In the genomic region with DNA sequence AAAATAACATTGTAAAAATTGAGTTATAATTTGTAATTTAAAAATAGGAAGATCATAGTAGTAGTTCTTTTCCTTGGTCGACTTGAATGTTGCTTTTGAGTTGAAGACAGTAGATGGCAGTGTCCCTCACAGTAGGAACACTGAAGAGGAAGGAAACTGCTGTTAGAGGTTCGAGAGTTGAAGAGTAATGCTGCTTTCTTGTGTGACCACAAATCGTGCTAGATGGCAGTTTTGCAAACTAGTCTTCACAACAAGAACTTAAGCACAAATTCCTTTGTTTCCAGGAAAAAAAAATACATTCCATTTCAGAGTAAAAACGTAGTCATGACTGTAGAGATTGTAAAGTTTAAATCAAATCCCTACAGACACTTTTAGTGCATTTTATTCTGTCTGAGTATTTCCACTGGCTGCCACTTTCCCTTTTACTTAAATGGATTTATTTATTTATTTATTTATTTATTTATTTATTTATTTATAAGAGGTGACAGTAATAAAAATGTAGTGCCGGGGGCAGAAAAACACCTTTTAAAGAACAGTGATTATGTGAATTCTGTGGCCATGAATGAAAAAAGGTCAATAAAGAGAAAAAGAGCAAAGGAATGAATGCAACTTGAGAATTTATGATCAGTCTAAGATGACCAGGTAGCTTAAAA, we compare ENCODE assay signal across 8 cellular contexts. TPM values are rescaled to one million over a fixed set of nuclear protein-coding genes. Genes with fewer than 3 reads are reported as not detected.
DNase-seq lines count a peak whose midpoint lies in the region; ATAC-seq, FAIRE-seq and TF ChIP-seq lines count a peak whose summit lies in the region.

No MANE protein-coding gene starts in this region.

- no peaks in the 10 kb centered on the region for H3K27me3 Mint-ChIP-seq in osteocyte (ENCODE audit: unreplicated experiment)

- peak; percentile 9 for DNase-seq in stimulated activated CD4-positive, alpha-beta T cell treated with anti-CD3 and anti-CD28 coated beads, Interleukin-4, amount 100 ng/mL, for 24 hours
- no peak for DNase-seq in stimulated activated CD4-positive, alpha-beta T cell treated with anti-CD3 and anti-CD28 coated beads, Interleukin-4, amount 100 ng/mL, for 1 hour
- DNase-seq in MV-4-11 (lab: John Stamatoyannopoulos, UW) (peak; percentile 92), fibroblast of the conjunctiva (ENCODE audit: low read depth) (peak; percentile 79), osteocyte (ENCODE audit: extremely low spot score, unreplicated experiment) (no peak), mesenteric fat pad (ENCODE audit: low spot score) (no peak)

- H3K27ac Mint-ChIP-seq in osteocyte (ENCODE audit: unreplicated experiment), result peak overlapping the region; percentile 71

- FAIRE-seq in TTC549 (lab: Jason Lieb, UNC), result peak; percentile 65

- ATAC-seq in HG03469 (IDR thresholded peaks at IDR 0.05; ENCODE audit: unreplicated experiment), result no peak

- peak; percentile 80 for TF ChIP-seq CTCF in osteocyte (IDR thresholded peaks at IDR 0.05)

- peaks cover 32% of the 10 kb centered on the region for H3K36me3 Mint-ChIP-seq in osteocyte (ENCODE audit: unreplicated experiment)

- peaks cover 13% of the 10 kb centered on the region for H3K4me1 Mint-ChIP-seq in osteocyte (ENCODE audit: unreplicated experiment)

- no peaks in the 10 kb centered on the region for H3K9me3 Mint-ChIP-seq in osteocyte (ENCODE audit: unreplicated experiment)

- peak overlapping the region; percentile 22 for H3K4me3 Mint-ChIP-seq in osteocyte (ENCODE audit: unreplicated experiment)

RNA-seq across cellular contexts. Expression of gene SPECC1L, which starts 54.6 kb away (rescaled TPM):
- total RNA-seq in osteocyte, result 79.5 and 93.5 TPM in 2 replicates
- 69.2 TPM for total RNA-seq in mesenteric fat pad

Comparison
In these comparisons a context has a peak if more than half of its experiments do, and no peak if none do; other contexts are left out.
1. DNase-seq: peak in stimulated activated CD4-positive, alpha-beta T cell treated with anti-CD3 and anti-CD28 coated beads, Interleukin-4, amount 100 ng/mL, for 24 hours (single experiment), MV-4-11 (single experiment) and fibroblast of the conjunctiva (single experiment); none in stimulated activated CD4-positive, alpha-beta T cell treated with anti-CD3 and anti-CD28 coated beads, Interleukin-4, amount 100 ng/mL, for 1 hour (single experiment), osteocyte (single experiment) and mesenteric fat pad (single experiment).